9 cellular contexts compared by ENCODE assay signal in the genomic region with DNA sequence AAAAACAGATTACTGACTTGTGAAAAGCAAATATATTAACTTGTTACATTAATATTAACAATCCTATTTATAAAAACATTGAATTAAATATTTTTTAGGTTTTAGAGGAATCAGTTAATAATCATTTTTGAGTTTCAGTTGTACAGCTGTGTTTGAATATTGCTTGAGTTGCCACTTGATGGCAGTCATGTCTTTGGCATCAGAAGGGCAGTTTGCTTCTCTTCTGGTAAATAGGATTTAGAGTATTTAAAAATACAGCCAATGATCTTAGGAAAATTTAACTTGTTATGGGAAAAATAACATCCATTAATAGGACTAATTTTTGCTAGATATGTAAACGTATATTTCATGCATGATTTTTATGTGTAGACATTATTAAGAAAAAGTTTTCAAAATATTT.
DNase-seq lines count a peak whose midpoint lies in the region; ATAC-seq, FAIRE-seq and TF ChIP-seq lines count a peak whose summit lies in the region.
"Had no signal": no experiment of that assay in that cellular context is flagged by ENCODE, and none has a peak within 500 bp of the region (broad histone marks: within the 10 kb centered on the region; RNA-seq: fewer than 3 reads in every experiment).

No MANE protein-coding gene starts in this region.

- no peaks in the 10 kb centered on the region for H3K36me3 Mint-ChIP-seq in stimulated activated effector memory CD8-positive, alpha-beta T cell treated with anti-CD3 and anti-CD28 coated beads, Interleukin-12 subunit alpha, Interleukin-12 subunit beta, amount 100 ng/mL, for 72 hours

- H3K27ac ChIP-seq in kidney (ENCODE audit: low read depth in 2 of 2, low read length in 2 of 2), result no peak overlapping the region
- H3K27ac ChIP-seq: SJCRH30 had no signal

- no peaks in the 10 kb centered on the region for H3K36me3 ChIP-seq in BE2C
- H3K36me3 ChIP-seq in kidney (ENCODE audit: control insufficient read depth in 1 of 2, insufficient read depth in 2 of 2, low read length in 2 of 2), result no peaks in the 10 kb centered on the region
- H3K36me3 ChIP-seq: SJCRH30 had no signal

- FAIRE-seq in TTC549 (lab: Jason Lieb, UNC) (peak; percentile 84), kidney (lab: Jason Lieb, UNC) (no peak)

- H3K9me3 Mint-ChIP-seq in stimulated activated effector memory CD8-positive, alpha-beta T cell treated with anti-CD3 and anti-CD28 coated beads, Interleukin-12 subunit alpha, Interleukin-12 subunit beta, amount 100 ng/mL, for 72 hours, result peaks cover 8% of the 10 kb centered on the region

- no peak overlapping the region for H3K9ac ChIP-seq in kidney (ENCODE audit: low read length in 2 of 2)

- ATAC-seq in GM19023 (IDR thresholded peaks at IDR 0.05; ENCODE audit: unreplicated experiment), result no peak
- no peak for ATAC-seq in stimulated activated effector memory CD8-positive, alpha-beta T cell treated with anti-CD3 and anti-CD28 coated beads, Interleukin-12 subunit alpha, Interleukin-12 subunit beta, amount 100 ng/mL, for 72 hours
- ATAC-seq in esophagus mucosa, result no peak

- no peaks in the 10 kb centered on the region for H3K27me3 ChIP-seq in BE2C
- H3K27me3 ChIP-seq: SJCRH30 had no signal

- TF ChIP-seq CTCF in BE2C (IDR thresholded peaks at IDR 0.05; ENCODE audit: low read depth, low read length) (peak; percentile 80), LNCAP (IDR thresholded peaks at IDR 0.05) (peak; percentile 57), kidney (IDR thresholded peaks at IDR 0.05; ENCODE audit: borderline replicate concordance, extremely low read depth, insufficient read depth) (peak; percentile 32)

- intact Hi-C loops in kidney (cut with DNase I), result no loop called here

- H3K27ac Mint-ChIP-seq in stimulated activated effector memory CD8-positive, alpha-beta T cell treated with anti-CD3 and anti-CD28 coated beads, Interleukin-12 subunit alpha, Interleukin-12 subunit beta, amount 100 ng/mL, for 72 hours, result no peak overlapping the region

- H3K4me1 ChIP-seq in BE2C (peaks cover 9% of the 10 kb centered on the region; the same call in 1 of the 2 replicates), kidney (ENCODE audit: control insufficient read depth in 1 of 2, insufficient read depth in 1 of 2, low read depth in 1 of 2, low read length in 2 of 2) (no peaks in the 10 kb centered on the region)
- H3K4me1 ChIP-seq: SJCRH30 had no signal

- DNase-seq in BE2C, result peak; percentile 44
- DNase-seq in kidney, result no peak
- no peak for DNase-seq in HK-2 (ENCODE audit: unreplicated experiment)
- no peak for DNase-seq in stimulated activated effector memory CD8-positive, alpha-beta T cell treated with anti-CD3 and anti-CD28 coated beads, Interleukin-12 subunit alpha, Interleukin-12 subunit beta, amount 100 ng/mL, for 72 hours (ENCODE audit: low spot score in 2 of 2)

- no peak overlapping the region for H3K4me3 ChIP-seq in BE2C (ENCODE audit: low read depth, low read length)
- H3K4me3 ChIP-seq in kidney (ENCODE audit: low read length in 2 of 2), result no peak overlapping the region
- H3K4me3 ChIP-seq: SJCRH30 had no signal

- H3K9me3 ChIP-seq in BE2C (no peaks in the 10 kb centered on the region), kidney (ENCODE audit: control insufficient read depth in 1 of 2, low read length in 2 of 2) (no peaks in the 10 kb centered on the region)
- H3K9me3 ChIP-seq: SJCRH30 had no signal

- H3K4me1 Mint-ChIP-seq in stimulated activated effector memory CD8-positive, alpha-beta T cell treated with anti-CD3 and anti-CD28 coated beads, Interleukin-12 subunit alpha, Interleukin-12 subunit beta, amount 100 ng/mL, for 72 hours, result no peaks in the 10 kb centered on the region

- H3K4me3 Mint-ChIP-seq in stimulated activated effector memory CD8-positive, alpha-beta T cell treated with anti-CD3 and anti-CD28 coated beads, Interleukin-12 subunit alpha, Interleukin-12 subunit beta, amount 100 ng/mL, for 72 hours, result no peak overlapping the region
